8 cellular contexts compared by ENCODE assay signal in the genomic region with DNA sequence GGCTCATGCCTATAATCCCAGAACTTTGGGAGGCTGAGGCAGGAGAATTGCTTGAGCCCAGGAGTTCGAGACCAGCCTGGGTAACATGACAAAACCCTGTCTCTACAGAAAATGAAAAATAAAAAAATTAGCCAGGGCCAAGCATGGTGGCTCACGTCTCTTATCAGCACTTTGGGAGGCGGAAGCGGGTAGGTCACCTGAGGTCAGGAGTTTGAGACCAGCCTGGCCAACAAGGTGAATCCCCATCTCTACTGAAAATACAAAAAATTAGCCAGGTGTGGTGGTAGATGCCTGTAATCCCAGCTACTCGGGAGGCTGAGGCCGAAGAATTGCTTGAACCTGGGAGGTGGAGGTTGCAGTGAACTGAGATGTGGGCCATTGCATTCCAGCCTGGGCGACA.
DNase-seq lines count a peak whose midpoint lies in the region; ATAC-seq lines count a peak whose summit lies in the region.
"Not testable (repeated sequence)": the region's sequence is repeated elsewhere in the genome, so short reads cannot be mapped to it uniquely, and the experiment has no call there.

No MANE protein-coding gene starts in this region.

- H3K27ac ChIP-seq in BLaER1; CD8-positive, alpha-beta memory T cell (ENCODE audit: low read depth, low read length): not testable (repeated sequence)
- H3K27ac ChIP-seq in naive thymus-derived CD4-positive, alpha-beta T cell (ENCODE audit: low read depth, low read length): peak overlapping the region; percentile 49

- POLR2A ChIA-PET in CD8-positive, alpha-beta memory T cell (lab: Charles Lee): interaction anchor here (5.5 kb wide), 1 partner anchor 60 kb away, joined by 98 read pairs; a partner anchor contains a TSS
- POLR2A ChIA-PET in activated CD4-positive, alpha-beta memory T cell treated with anti-CD3 and anti-CD28 coated beads, Interleukin-2, amount 10 ng/mL, durations not matched to agents 7 days and 5 days (lab: Charles Lee): interaction anchor here (0.9 to 10.5 kb wide), 3 partner anchors 21 to 84 kb away, joined by 3 to 272 read pairs (median 5); no protein-coding TSS in a partner anchor
- POLR2A ChIA-PET in activated naive CD8-positive, alpha-beta T cell treated with anti-CD3 and anti-CD28 coated beads, Interleukin-2, amount 10 ng/mL, durations not matched to agents 7 days and 5 days (lab: Charles Lee): interaction anchor here (0.8 to 9.8 kb wide), 5 partner anchors 10 to 84 kb away, joined by 4 to 122 read pairs (median 6); no protein-coding TSS in a partner anchor
- POLR2A ChIA-PET in naive thymus-derived CD4-positive, alpha-beta T cell (lab: Charles Lee): interaction anchor here (0.6 to 11.7 kb wide), 9 partner anchors 8 to 116 kb away, joined by 3 to 320 read pairs (median 31); a partner anchor contains a TSS

- H3K4me2 ChIP-seq in BLaER1: peak overlapping the region; percentile 31

- not testable (repeated sequence) for DNase-seq in CD8-positive, alpha-beta memory T cell; T-helper 17 cell; activated CD4-positive, alpha-beta memory T cell treated with anti-CD3 and anti-CD28 coated beads, Interleukin-2, amount 10 ng/mL, durations not matched to agents 7 days and 5 days; activated T-helper 2 cell treated with anti-CD3 and anti-CD28 coated beads, Interferon-gamma antibody, Interleukin-2, Interleukin-4, amounts not matched to agents 10 μg/mL and 5 μg/mL and 100 μg/mL, durations not matched to agents 14 hours and 24 hours and 36 hours (ENCODE audit: low spot score); activated naive CD8-positive, alpha-beta T cell treated with anti-CD3 and anti-CD28 coated beads, Interleukin-2, amount 10 ng/mL, durations not matched to agents 7 days and 5 days; naive thymus-derived CD4-positive, alpha-beta T cell

- peaks cover 94% of the 10 kb centered on the region for H3K36me3 ChIP-seq in BLaER1
- peaks cover 29% of the 10 kb centered on the region for H3K36me3 ChIP-seq in CD8-positive, alpha-beta memory T cell (ENCODE audit: insufficient read depth, low read length)
- H3K36me3 ChIP-seq in naive thymus-derived CD4-positive, alpha-beta T cell (ENCODE audit: control insufficient read depth in 2 of 3, insufficient read depth in 3 of 3, low read length in 3 of 3): peaks cover 0 to 65% (median 27%) of the 10 kb centered on the region in 3 experiments

- peak overlapping the region in 6 of 8 donors; percentile 47 to 91 (median 69) for H3K27ac Mint-ChIP-seq in CD8-positive, alpha-beta memory T cell
- H3K27ac Mint-ChIP-seq in T-helper 17 cell: peak overlapping the region; percentile 27
- H3K27ac Mint-ChIP-seq in activated CD4-positive, alpha-beta memory T cell treated with anti-CD3 and anti-CD28 coated beads, Interleukin-2, amount 10 ng/mL, durations not matched to agents 7 days and 5 days: peak overlapping the region; percentile 59
- peak overlapping the region; percentile 38 for H3K27ac Mint-ChIP-seq in activated T-helper 2 cell treated with anti-CD3 and anti-CD28 coated beads, Interferon-gamma antibody, Interleukin-2, Interleukin-4, amounts not matched to agents 10 μg/mL and 5 μg/mL and 100 μg/mL, durations not matched to agents 14 hours and 24 hours and 36 hours
- peak overlapping the region; percentile 81 for H3K27ac Mint-ChIP-seq in activated naive CD8-positive, alpha-beta T cell treated with anti-CD3 and anti-CD28 coated beads, Interleukin-2, amount 10 ng/mL, durations not matched to agents 7 days and 5 days
- peak overlapping the region; percentile 59 to 91 (median 80) for H3K27ac Mint-ChIP-seq in naive thymus-derived CD4-positive, alpha-beta T cell
- peak overlapping the region; percentile 19 for H3K27ac Mint-ChIP-seq in stimulated activated naive CD8-positive, alpha-beta T cell treated with anti-CD3 and anti-CD28 coated beads, Interleukin-15, Interleukin-2, amounts not matched to agents 100 ng/mL and 50 ng/mL, for 24 hours

- not testable (repeated sequence) for H3K9me3 ChIP-seq in BLaER1; CD8-positive, alpha-beta memory T cell (ENCODE audit: low read length); T-helper 17 cell (ENCODE audit: control insufficient read depth, low read length, poor library complexity, severe bottlenecking); naive thymus-derived CD4-positive, alpha-beta T cell (ENCODE audit: control insufficient read depth in 2 of 3, low read length in 3 of 3)

- H3K9ac ChIP-seq in BLaER1: not testable (repeated sequence)

- intact Hi-C loops in activated T-helper 2 cell treated with anti-CD3 and anti-CD28 coated beads, Interferon-gamma antibody, Interleukin-2, Interleukin-4, amounts not matched to agents 10 μg/mL and 5 μg/mL and 100 μg/mL, durations not matched to agents 14 hours and 24 hours and 36 hours (cut with micrococcal nuclease); naive thymus-derived CD4-positive, alpha-beta T cell (cut with micrococcal nuclease): not testable (repeated sequence)

- peaks cover 3 to 70% (median 19%) of the 10 kb centered on the region in 3 donors for H3K36me3 Mint-ChIP-seq in CD8-positive, alpha-beta memory T cell
- H3K36me3 Mint-ChIP-seq in T-helper 17 cell (ENCODE audit: low read depth): not testable (repeated sequence)
- peaks cover 64% of the 10 kb centered on the region for H3K36me3 Mint-ChIP-seq in activated CD4-positive, alpha-beta memory T cell treated with anti-CD3 and anti-CD28 coated beads, Interleukin-2, amount 10 ng/mL, durations not matched to agents 7 days and 5 days (ENCODE audit: low read depth)
- peaks cover 69% of the 10 kb centered on the region for H3K36me3 Mint-ChIP-seq in activated T-helper 2 cell treated with anti-CD3 and anti-CD28 coated beads, Interferon-gamma antibody, Interleukin-2, Interleukin-4, amounts not matched to agents 10 μg/mL and 5 μg/mL and 100 μg/mL, durations not matched to agents 14 hours and 24 hours and 36 hours (ENCODE audit: low read depth)
- peaks cover 62% of the 10 kb centered on the region for H3K36me3 Mint-ChIP-seq in activated naive CD8-positive, alpha-beta T cell treated with anti-CD3 and anti-CD28 coated beads, Interleukin-2, amount 10 ng/mL, durations not matched to agents 7 days and 5 days
- H3K36me3 Mint-ChIP-seq in naive thymus-derived CD4-positive, alpha-beta T cell: peaks cover 4 to 50% (median 46%) of the 10 kb centered on the region in 5 donors
- H3K36me3 Mint-ChIP-seq in stimulated activated naive CD8-positive, alpha-beta T cell treated with anti-CD3 and anti-CD28 coated beads, Interleukin-15, Interleukin-2, amounts not matched to agents 100 ng/mL and 50 ng/mL, for 24 hours (ENCODE audit: low read depth): peaks cover 58% of the 10 kb centered on the region

- ATAC-seq in T-helper 17 cell; activated naive CD8-positive, alpha-beta T cell treated with anti-CD3 and anti-CD28 coated beads, Interleukin-2, amount 10 ng/mL, durations not matched to agents 7 days and 5 days (ENCODE audit: low read depth); naive thymus-derived CD4-positive, alpha-beta T cell: not testable (repeated sequence)

- H3K9me3 Mint-ChIP-seq in CD8-positive, alpha-beta memory T cell; activated CD4-positive, alpha-beta memory T cell treated with anti-CD3 and anti-CD28 coated beads, Interleukin-2, amount 10 ng/mL, durations not matched to agents 7 days and 5 days; activated T-helper 2 cell treated with anti-CD3 and anti-CD28 coated beads, Interferon-gamma antibody, Interleukin-2, Interleukin-4, amounts not matched to agents 10 μg/mL and 5 μg/mL and 100 μg/mL, durations not matched to agents 14 hours and 24 hours and 36 hours; activated naive CD8-positive, alpha-beta T cell treated with anti-CD3 and anti-CD28 coated beads, Interleukin-2, amount 10 ng/mL, durations not matched to agents 7 days and 5 days; naive thymus-derived CD4-positive, alpha-beta T cell; stimulated activated naive CD8-positive, alpha-beta T cell treated with anti-CD3 and anti-CD28 coated beads, Interleukin-15, Interleukin-2, amounts not matched to agents 100 ng/mL and 50 ng/mL, for 24 hours: not testable (repeated sequence)

- peaks cover 35 to 70% (median 37%) of the 10 kb centered on the region in 3 donors for H3K4me1 Mint-ChIP-seq in CD8-positive, alpha-beta memory T cell
- H3K4me1 Mint-ChIP-seq in T-helper 17 cell: peaks cover 23% of the 10 kb centered on the region
- H3K4me1 Mint-ChIP-seq in activated CD4-positive, alpha-beta memory T cell treated with anti-CD3 and anti-CD28 coated beads, Interleukin-2, amount 10 ng/mL, durations not matched to agents 7 days and 5 days: peaks cover 58% of the 10 kb centered on the region
- H3K4me1 Mint-ChIP-seq in activated T-helper 2 cell treated with anti-CD3 and anti-CD28 coated beads, Interferon-gamma antibody, Interleukin-2, Interleukin-4, amounts not matched to agents 10 μg/mL and 5 μg/mL and 100 μg/mL, durations not matched to agents 14 hours and 24 hours and 36 hours (ENCODE audit: low read depth): peaks cover 33% of the 10 kb centered on the region
- H3K4me1 Mint-ChIP-seq in activated naive CD8-positive, alpha-beta T cell treated with anti-CD3 and anti-CD28 coated beads, Interleukin-2, amount 10 ng/mL, durations not matched to agents 7 days and 5 days: peaks cover 53% of the 10 kb centered on the region
- H3K4me1 Mint-ChIP-seq in naive thymus-derived CD4-positive, alpha-beta T cell: peaks cover 21 to 78% (median 65%) of the 10 kb centered on the region in 7 donors
- peaks cover 52% of the 10 kb centered on the region for H3K4me1 Mint-ChIP-seq in stimulated activated naive CD8-positive, alpha-beta T cell treated with anti-CD3 and anti-CD28 coated beads, Interleukin-15, Interleukin-2, amounts not matched to agents 100 ng/mL and 50 ng/mL, for 24 hours (ENCODE audit: low read depth)

- peaks cover 91% of the 10 kb centered on the region for H4K20me1 ChIP-seq in BLaER1

- H3K4me3 Mint-ChIP-seq in CD8-positive, alpha-beta memory T cell; T-helper 17 cell; activated CD4-positive, alpha-beta memory T cell treated with anti-CD3 and anti-CD28 coated beads, Interleukin-2, amount 10 ng/mL, durations not matched to agents 7 days and 5 days; activated T-helper 2 cell treated with anti-CD3 and anti-CD28 coated beads, Interferon-gamma antibody, Interleukin-2, Interleukin-4, amounts not matched to agents 10 μg/mL and 5 μg/mL and 100 μg/mL, durations not matched to agents 14 hours and 24 hours and 36 hours (ENCODE audit: low read depth); stimulated activated naive CD8-positive, alpha-beta T cell treated with anti-CD3 and anti-CD28 coated beads, Interleukin-15, Interleukin-2, amounts not matched to agents 100 ng/mL and 50 ng/mL, for 24 hours: not testable (repeated sequence)
- peak overlapping the region; percentile 52 for H3K4me3 Mint-ChIP-seq in activated naive CD8-positive, alpha-beta T cell treated with anti-CD3 and anti-CD28 coated beads, Interleukin-2, amount 10 ng/mL, durations not matched to agents 7 days and 5 days
- peak overlapping the region in 7 of 10 donors; percentile 14 to 54 (median 37) for H3K4me3 Mint-ChIP-seq in naive thymus-derived CD4-positive, alpha-beta T cell

- peaks cover 68% of the 10 kb centered on the region for H3K4me1 ChIP-seq in BLaER1
- H3K4me1 ChIP-seq in CD8-positive, alpha-beta memory T cell (ENCODE audit: insufficient read depth, low read length): peaks cover 54% of the 10 kb centered on the region
- H3K4me1 ChIP-seq in naive thymus-derived CD4-positive, alpha-beta T cell (ENCODE audit: control insufficient read depth in 2 of 2, insufficient read depth in 2 of 2, low read length in 2 of 2): peaks cover 28 to 52% of the 10 kb centered on the region in 2 donors

- not testable (repeated sequence) for H3K27me3 ChIP-seq in BLaER1; CD8-positive, alpha-beta memory T cell (ENCODE audit: insufficient read depth, low read length, poor library complexity, severe bottlenecking); naive thymus-derived CD4-positive, alpha-beta T cell (ENCODE audit: control insufficient read depth in 2 of 2, insufficient read depth in 2 of 2, low read length in 2 of 2)

- H3K4me3 ChIP-seq in BLaER1; CD8-positive, alpha-beta memory T cell (ENCODE audit: low read length); naive thymus-derived CD4-positive, alpha-beta T cell (ENCODE audit: low read length): not testable (repeated sequence)

- CTCF ChIA-PET in CD8-positive, alpha-beta memory T cell (lab: Charles Lee): interaction anchor here (0.8 to 20.4 kb wide), 4 partner anchors 8 to 85 kb away, joined by 3 to 280 read pairs (median 6); no protein-coding TSS in a partner anchor
- CTCF ChIA-PET in activated CD4-positive, alpha-beta memory T cell treated with anti-CD3 and anti-CD28 coated beads, Interleukin-2, amount 10 ng/mL, durations not matched to agents 7 days and 5 days (lab: Charles Lee): interaction anchor here (0.6 to 7.8 kb wide), 2 partner anchors 8 to 84 kb away, joined by 3 to 89 read pairs; no protein-coding TSS in a partner anchor
- CTCF ChIA-PET in naive thymus-derived CD4-positive, alpha-beta T cell (lab: Charles Lee): interaction anchor here (0.7 to 2.6 kb wide), 5 partner anchors 9 to 154 kb away, joined by 3 to 7 read pairs (median 4); no protein-coding TSS in a partner anchor

- not testable (repeated sequence) for H3K27me3 Mint-ChIP-seq in CD8-positive, alpha-beta memory T cell; T-helper 17 cell; activated CD4-positive, alpha-beta memory T cell treated with anti-CD3 and anti-CD28 coated beads, Interleukin-2, amount 10 ng/mL, durations not matched to agents 7 days and 5 days; activated T-helper 2 cell treated with anti-CD3 and anti-CD28 coated beads, Interferon-gamma antibody, Interleukin-2, Interleukin-4, amounts not matched to agents 10 μg/mL and 5 μg/mL and 100 μg/mL, durations not matched to agents 14 hours and 24 hours and 36 hours (ENCODE audit: low read depth); activated naive CD8-positive, alpha-beta T cell treated with anti-CD3 and anti-CD28 coated beads, Interleukin-2, amount 10 ng/mL, durations not matched to agents 7 days and 5 days; naive thymus-derived CD4-positive, alpha-beta T cell; stimulated activated naive CD8-positive, alpha-beta T cell treated with anti-CD3 and anti-CD28 coated beads, Interleukin-15, Interleukin-2, amounts not matched to agents 100 ng/mL and 50 ng/mL, for 24 hours

Comparison
In these comparisons a context has a peak if more than half of its experiments do, and no peak if none do; other contexts are left out.
1. H3K27ac Mint-ChIP-seq: peak in every context shown above with its lines; median percentile 81 in activated naive CD8-positive, alpha-beta T cell treated with anti-CD3 and anti-CD28 coated beads, Interleukin-2, amount 10 ng/mL, durations not matched to agents 7 days and 5 days; 80 in naive thymus-derived CD4-positive, alpha-beta T cell; 69 in CD8-positive, alpha-beta memory T cell; 59 in activated CD4-positive, alpha-beta memory T cell treated with anti-CD3 and anti-CD28 coated beads, Interleukin-2, amount 10 ng/mL, durations not matched to agents 7 days and 5 days; 38 in activated T-helper 2 cell treated with anti-CD3 and anti-CD28 coated beads, Interferon-gamma antibody, Interleukin-2, Interleukin-4, amounts not matched to agents 10 μg/mL and 5 μg/mL and 100 μg/mL, durations not matched to agents 14 hours and 24 hours and 36 hours; 27 in T-helper 17 cell; 19 in stimulated activated naive CD8-positive, alpha-beta T cell treated with anti-CD3 and anti-CD28 coated beads, Interleukin-15, Interleukin-2, amounts not matched to agents 100 ng/mL and 50 ng/mL, for 24 hours.